Comparison of ENCODE assay signal across 16 cellular contexts in genomic region chr7:95737828-95738505, GRCh38. TPM values are rescaled to one million over a fixed set of nuclear protein-coding genes. Genes with fewer than 3 reads are reported as not detected.
A peak's percentile ranks its signal among the peaks of the same experiment; 100 is the strongest.
DNase-seq lines count a peak whose midpoint lies in the region; ATAC-seq and TF ChIP-seq lines count a peak whose summit lies in the region.
"Had no signal": no experiment of that assay in that cellular context is flagged by ENCODE, and none has a peak within 500 bp of the region (broad histone marks: within the 10 kb centered on the region; RNA-seq: fewer than 3 reads in every experiment).

No MANE protein-coding gene starts in this region.

- no peaks in the 10 kb centered on the region for H3K4me1 ChIP-seq in heart right ventricle
- H3K4me1 ChIP-seq: SJCRH30 had no signal

- intact Hi-C loops in heart right ventricle (cut with DNase I): no loop called here

- 80 to 83% methylated on average over 3 of the region's 3 CpGs for WGBS in heart right ventricle, 2 donors

- H3K9me3 ChIP-seq in heart right ventricle: no peaks in the 10 kb centered on the region
- H3K9me3 ChIP-seq: SJCRH30 had no signal

- H3K4me3 ChIP-seq in heart right ventricle: no peak overlapping the region
- H3K4me3 ChIP-seq: SJCRH30 had no signal

- peaks cover 0 to 11% (median 0%) of the 10 kb centered on the region in 7 donors for H3K27me3 ChIP-seq in heart right ventricle
- H3K27me3 ChIP-seq: SJCRH30 had no signal

- TF ChIP-seq CTCF in heart right ventricle (IDR thresholded peaks at IDR 0.05): no peak

- no peaks in the 10 kb centered on the region for H3K36me3 ChIP-seq in heart right ventricle
- H3K36me3 ChIP-seq: SJCRH30 had no signal

- no peak overlapping the region for H3K27ac ChIP-seq in heart right ventricle
- H3K27ac ChIP-seq: C4-2B, SJCRH30 had no signal

- DNase-seq in NCI-H345 (lab: John Stamatoyannopoulos, UW): peak; percentile 8
- no peak for DNase-seq in NCI-H345 treated with DMSO at 0.1 percent for 48 hours (lab: John Stamatoyannopoulos, UW; ENCODE audit: unreplicated experiment)
- DNase-seq in NCI-H2196 treated with DMSO at 0.1 percent for 48 hours (lab: John Stamatoyannopoulos, UW; ENCODE audit: unreplicated experiment): peak; percentile 52
- DNase-seq in SW480 (ENCODE audit: low spot score): peak; percentile 39
- no peak for DNase-seq in NCI-H1105 (lab: John Stamatoyannopoulos, UW)
- DNase-seq in heart right ventricle: no peak
- DNase-seq in D341Med (ENCODE audit: low spot score): no peak
- DNase-seq: DMS79 treated with DMSO at 0.1 percent for 48 hours, IMR-90, NCI-H1436 treated with DMSO at 0.1 percent for 48 hours, NCI-H526, SW 1271 had no signal

- ATAC-seq in heart right ventricle (no peak), GM21515 (IDR thresholded peaks at IDR 0.05; ENCODE audit: unreplicated experiment) (no peak)
- ATAC-seq: HCT116 had no signal

RNA-seq across cellular contexts. Expression of gene DYNC1I1, which starts 34.4 kb away (rescaled TPM):
- 10 to 100 TPM; 18.8 to 43.4 (median 37.6) TPM for total RNA-seq in heart right ventricle
- polyA plus RNA-seq in heart right ventricle: 1 to 10 TPM; 6.4 to 7.4 TPM

Comparison
In these comparisons a context has a peak if more than half of its experiments do, and no peak if none do; other contexts are left out.
1. DNase-seq: peak in NCI-H345 (single experiment), NCI-H2196 treated with DMSO at 0.1 percent for 48 hours (single experiment) and SW480 (single experiment); none in NCI-H345 treated with DMSO at 0.1 percent for 48 hours (single experiment), NCI-H1105 (single experiment), heart right ventricle (0 of 2) and D341Med (single experiment).